In the genomic region with DNA sequence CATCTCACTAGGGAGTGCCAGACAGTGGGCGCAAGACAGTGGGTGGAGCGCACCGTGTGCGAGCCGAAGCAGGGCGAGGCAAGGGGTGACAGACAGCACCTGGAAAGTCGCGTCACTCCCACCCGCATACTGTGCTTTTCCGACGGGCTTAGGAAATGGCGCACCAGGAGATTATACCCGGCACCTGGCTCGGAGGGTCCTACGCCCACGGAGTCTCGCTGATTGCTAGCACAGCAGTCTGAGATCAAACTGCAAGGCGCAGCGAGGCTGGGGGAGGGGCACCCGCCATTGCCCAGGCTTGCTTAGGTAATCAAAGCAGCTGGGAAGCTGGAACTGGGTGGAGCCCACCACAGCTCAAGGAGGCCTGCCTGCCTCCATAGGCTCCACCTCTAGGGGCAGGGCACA, we compare ENCODE assay signal across 8 cellular contexts.
DNase-seq lines count a peak whose midpoint lies in the region; TF ChIP-seq lines count a peak whose summit lies in the region.
"Not testable (repeated sequence)": the region's sequence is repeated elsewhere in the genome, so short reads cannot be mapped to it uniquely, and the experiment has no call there.

No MANE protein-coding gene starts in this region.

- not testable (repeated sequence) for H3K4me1 Mint-ChIP-seq in MCF 10A (ENCODE audit: insufficient read depth, unreplicated experiment); progenitor cell of endocrine pancreas (ENCODE audit: low read depth)

- intact Hi-C loops in MCF 10A (cut with micrococcal nuclease), result not testable (repeated sequence)

- H3K27ac Mint-ChIP-seq in MCF 10A (ENCODE audit: low read depth, unreplicated experiment) (peak overlapping the region; percentile 87), progenitor cell of endocrine pancreas (peak overlapping the region; percentile 99)

- H4K20me1 ChIP-seq in hepatocyte (ENCODE audit: insufficient read depth, poor library complexity, severe bottlenecking), result not testable (repeated sequence)

- H3K4me1 ChIP-seq in hepatocyte (ENCODE audit: insufficient read depth); mesodermal cell (ENCODE audit: control insufficient read depth, insufficient read depth, low read length, poor library complexity, severe bottlenecking): not testable (repeated sequence)

- H3K36me3 ChIP-seq in SK-N-MC (ENCODE audit: insufficient read depth, low read length); hepatocyte (replicated peaks; ENCODE audit: insufficient read depth, low read depth); mesodermal cell (ENCODE audit: control insufficient read depth, insufficient read depth, low read length): not testable (repeated sequence)

- not testable (repeated sequence) for BruUV-seq in MCF 10A (replicated peaks; lab: Mats Ljungman, UMichigan)

- H3K79me2 ChIP-seq in hepatocyte, result not testable (repeated sequence)

- peak; percentile 33 for DNase-seq in DMS153 (lab: John Stamatoyannopoulos, UW)
- DNase-seq in NCI-H1417 (lab: John Stamatoyannopoulos, UW), result peak; percentile 50 to 83 (median 74)
- DNase-seq in NCI-H526 treated with DMSO at 0.1 percent for 48 hours (lab: John Stamatoyannopoulos, UW), result peak; percentile 59
- DNase-seq in SK-N-MC (ENCODE audit: low read depth, low spot score), result not testable (repeated sequence)
- peak; percentile 41 for DNase-seq in MCF 10A (ENCODE audit: unreplicated experiment)
- peak; percentile 44 for DNase-seq in hepatocyte (ENCODE audit: low spot score)
- DNase-seq in progenitor cell of endocrine pancreas (ENCODE audit: low spot score, unreplicated experiment), result peak; percentile 44

- POLR2A ChIA-PET in MCF 10A (lab: Yijun Ruan, JAX), result interaction anchor here (1.2 to 1.4 kb wide), 2 partner anchors 55 to 66 kb away, joined by 5 read pairs; no protein-coding TSS in a partner anchor

- not testable (repeated sequence) for H3K9me2 ChIP-seq in hepatocyte (replicated peaks; ENCODE audit: insufficient read depth)

- not testable (repeated sequence) for H3K27me3 ChIP-seq in hepatocyte

- H3K27ac ChIP-seq in SK-N-MC; mesodermal cell (ENCODE audit: low read depth, low read length, severe bottlenecking): not testable (repeated sequence)
- H3K27ac ChIP-seq in hepatocyte, result peak overlapping the region; percentile 78

- H3K4me3 ChIP-seq in SK-N-MC (peak overlapping the region; percentile 83), hepatocyte (peak overlapping the region; percentile 18), mesodermal cell (ENCODE audit: extremely low read depth, insufficient read depth, low read length, poor library complexity, severe bottlenecking) (peak overlapping the region; percentile 14)

- H3K4me3 Mint-ChIP-seq in MCF 10A (ENCODE audit: unreplicated experiment) (peak overlapping the region; percentile 84), progenitor cell of endocrine pancreas (ENCODE audit: low read depth) (peak overlapping the region; percentile 92)

- TF ChIP-seq CTCF in MCF 10A (IDR thresholded peaks at IDR 0.05; ENCODE audit: unreplicated experiment); hepatocyte (IDR thresholded peaks at IDR 0.05; ENCODE audit: poor library complexity); progenitor cell of endocrine pancreas (IDR thresholded peaks at IDR 0.05; ENCODE audit: unreplicated experiment): not testable (repeated sequence)

- peaks cover 19% of the 10 kb centered on the region for H3K9me3 Mint-ChIP-seq in MCF 10A (ENCODE audit: unreplicated experiment)
- H3K9me3 Mint-ChIP-seq in progenitor cell of endocrine pancreas (ENCODE audit: low read depth), result peaks cover 27% of the 10 kb centered on the region

- H3K4me2 ChIP-seq in hepatocyte, result peak overlapping the region; percentile 69

- WGBS in hepatocyte (ENCODE audit: low lambda C conversion rate, missing lambda C conversion rate), result 32% methylated on average over 20 of the region's 20 CpGs
- 61 to 65% methylated on average over 19 to 20 of the region's 20 CpGs for WGBS in mesodermal cell (ENCODE audit: insufficient coverage in 2 of 2), 2 experiments

- peak overlapping the region; percentile 55 for H3K9ac ChIP-seq in SK-N-MC (ENCODE audit: insufficient read length)

- H3K27me3 Mint-ChIP-seq in MCF 10A (ENCODE audit: insufficient read depth, unreplicated experiment); progenitor cell of endocrine pancreas: not testable (repeated sequence)

- peak overlapping the region; percentile 46 for H2AFZ ChIP-seq in hepatocyte

- H3K36me3 Mint-ChIP-seq in MCF 10A (ENCODE audit: insufficient read depth, unreplicated experiment); progenitor cell of endocrine pancreas (ENCODE audit: insufficient read depth): not testable (repeated sequence)

- CTCF ChIA-PET in MCF 10A (lab: Yijun Ruan, JAX), result interaction anchor here (1.4 kb wide), 1 partner anchor 27 kb away, joined by 4 read pairs; no protein-coding TSS in a partner anchor

- not testable (repeated sequence) for H3K9me3 ChIP-seq in SK-N-MC (ENCODE audit: low read depth, low read length); hepatocyte (ENCODE audit: low read depth); mesodermal cell (ENCODE audit: control insufficient read depth, low read length)

Comparison
In these comparisons a context has a peak if more than half of its experiments do, and no peak if none do; other contexts are left out.
1. H3K4me3 ChIP-seq: peak in every context shown above with its lines; median percentile 83 in SK-N-MC; 18 in hepatocyte; 14 in mesodermal cell.